Comparison of ENCODE assay signal across 25 cellular contexts in the genomic region with DNA sequence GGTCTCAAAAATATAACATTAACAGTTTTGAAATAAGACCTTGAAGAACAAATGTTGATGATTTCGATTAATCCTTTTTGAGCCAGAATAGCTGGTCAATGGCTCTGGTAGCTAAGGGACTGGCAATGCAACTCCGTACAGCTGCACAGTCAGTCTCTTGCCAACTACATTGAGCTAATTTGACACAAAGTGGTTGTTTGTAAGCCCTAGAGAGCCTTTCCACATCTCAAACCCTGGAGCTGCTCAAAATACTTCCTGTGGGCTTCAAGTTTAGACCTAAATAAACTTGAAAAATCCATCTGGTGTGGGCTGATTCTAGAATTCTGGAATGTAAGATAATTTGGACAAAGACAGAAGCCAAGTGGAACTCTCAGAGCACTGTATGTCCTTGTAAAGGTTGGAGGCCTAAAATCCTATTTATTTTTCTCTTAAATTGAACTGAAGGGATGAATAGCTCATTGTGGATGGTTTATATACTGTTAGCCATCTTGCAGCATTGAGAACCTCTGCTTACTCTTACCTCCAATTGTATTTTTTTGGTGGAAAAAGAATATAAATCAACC.
A peak's percentile ranks its signal among the peaks of the same experiment; 100 is the strongest.
DNase-seq lines count a peak whose midpoint lies in the region; ATAC-seq and TF ChIP-seq lines count a peak whose summit lies in the region.
"Had no signal": no experiment of that assay in that cellular context is flagged by ENCODE, and none has a peak within 500 bp of the region (broad histone marks: within the 10 kb centered on the region; RNA-seq: fewer than 3 reads in every experiment).

No MANE protein-coding gene starts in this region.

- no peaks in the 10 kb centered on the region for H3K79me1 ChIP-seq in mesendoderm (ENCODE audit: low read length)

- H4K8ac ChIP-seq in mesendoderm (ENCODE audit: low read depth, low read length), result no peak overlapping the region

- H3K27ac ChIP-seq in heart right ventricle (peak overlapping the region; percentile 4 to 67 (median 52)), mesendoderm (ENCODE audit: low read depth, low read length) (no peak overlapping the region)
- H3K27ac ChIP-seq: BLaER1 treated with 17β-estradiol and CSF1 and Interleukin-3, amounts not matched to agents 10 nM and 100 nM; prostate gland; SK-N-MC; spleen had no signal

- H3K9ac ChIP-seq in mesendoderm (ENCODE audit: low read length), result no peak overlapping the region
- H3K9ac ChIP-seq: BLaER1 treated with 17β-estradiol and CSF1 and Interleukin-3, amounts not matched to agents 10 nM and 100 nM had no signal

- peak; percentile 68 to 95 (median 91) for ATAC-seq in heart right ventricle

- no peak overlapping the region for H2BK15ac ChIP-seq in mesendoderm (replicated peaks; ENCODE audit: low read depth)

- H3K36me3 ChIP-seq in heart right ventricle (no peaks in the 10 kb centered on the region), mesendoderm (ENCODE audit: control insufficient read depth, insufficient read depth, low read length) (no peaks in the 10 kb centered on the region)
- H3K36me3 ChIP-seq: BLaER1 treated with 17β-estradiol and CSF1 and Interleukin-3, amounts not matched to agents 10 nM and 100 nM; Peyer's patch; prostate gland; spleen; uterus had no signal

- peaks cover 0 to 3% (median 0%) of the 10 kb centered on the region in 11 donors for H3K9me3 ChIP-seq in heart right ventricle
- H3K9me3 ChIP-seq: BLaER1 treated with 17β-estradiol and CSF1 and Interleukin-3, amounts not matched to agents 10 nM and 100 nM; Peyer's patch; prostate gland; spleen; uterus had no signal

- H3K27me3 ChIP-seq in heart right ventricle (no peaks in the 10 kb centered on the region), mesendoderm (ENCODE audit: insufficient read depth, low read length, poor library complexity) (no peaks in the 10 kb centered on the region)
- H3K27me3 ChIP-seq: BLaER1 treated with 17β-estradiol and CSF1 and Interleukin-3, amounts not matched to agents 10 nM and 100 nM; Peyer's patch; spleen; uterus had no signal

- no peak overlapping the region for H3K18ac ChIP-seq in mesendoderm (ENCODE audit: low read length)

- no peak overlapping the region for H3K23ac ChIP-seq in mesendoderm (ENCODE audit: low read length)

- H3K56ac ChIP-seq in mesendoderm (ENCODE audit: low read length), result no peak overlapping the region

- H3K4me2 ChIP-seq in mesendoderm (ENCODE audit: low read length), result no peak overlapping the region
- H3K4me2 ChIP-seq: BLaER1 treated with 17β-estradiol and CSF1 and Interleukin-3, amounts not matched to agents 10 nM and 100 nM had no signal

- peak; percentile 13 for DNase-seq in GM03348 (ENCODE audit: low spot score)
- peak; percentile 32 for DNase-seq in dermis blood vessel endothelial cell
- peak in 1 of 2 donors; percentile 61 for DNase-seq in heart right ventricle
- DNase-seq in pons (ENCODE audit: low spot score), result peak; percentile 34
- no peak for DNase-seq in mesendoderm
- DNase-seq in cerebellar nuclear complex (lab: John Stamatoyannopoulos, UW), result no peak
- no peak for DNase-seq in activated CD4-positive, alpha-beta T cell treated with anti-CD3 and anti-CD28 coated beads, Interleukin-2, amount 50 U/mL, for 1 hour
- no peak for DNase-seq in foreskin melanocyte
- DNase-seq: activated CD4-positive, CD25-positive, alpha-beta regulatory T cell; activated naive CD4-positive, alpha-beta T cell treated with anti-CD3 and anti-CD28 coated beads for 36 hours; activated T-cell treated with anti-CD3 and anti-CD28 coated beads, Interleukin-2, amount 50 U/mL, for 24 hours; HCEC 1CT; KG1; kidney glomerular epithelial cell; MV-4-11; NCI-H187; NCI-H345; NK-92 treated with Interleukin-12 subunit alpha and Interleukin-12 subunit beta, amount 100 ng/mL, for 24 hours; Peyer's patch; spleen; stimulated activated CD4-positive, alpha-beta T cell treated with anti-CD3 and anti-CD28 coated beads, Interleukin-4, amount 100 ng/mL, for 24 hours; uterus had no signal

- intact Hi-C loops in heart right ventricle (cut with DNase I), result loop anchor here in 2 of 10 donors (10.0 kb wide), 2 partner anchors 207 to 337 kb away; no protein-coding TSS in a partner anchor

- H4K5ac ChIP-seq in mesendoderm (ENCODE audit: low read length), result no peak overlapping the region

- TF ChIP-seq CTCF in heart right ventricle (IDR thresholded peaks at IDR 0.05), result no peak

- no peak overlapping the region for H3K4ac ChIP-seq in mesendoderm (ENCODE audit: low read depth, low read length)

- no peak overlapping the region for H2BK5ac ChIP-seq in mesendoderm (ENCODE audit: low read length)

- H3K4me3 ChIP-seq in heart right ventricle (no peak overlapping the region), mesendoderm (ENCODE audit: low read length) (no peak overlapping the region)
- H3K4me3 ChIP-seq: BLaER1 treated with 17β-estradiol and CSF1 and Interleukin-3, amounts not matched to agents 10 nM and 100 nM; Peyer's patch; prostate gland; SK-N-MC; spleen; uterus had no signal

- no peak overlapping the region for H2AK5ac ChIP-seq in mesendoderm (ENCODE audit: low read length)

- WGBS in heart right ventricle, 2 donors, result 42 to 56% methylated on average over 2 of the region's 2 CpGs
- WGBS in mesendoderm (ENCODE audit: extremely low coverage, insufficient coverage, low lambda C conversion rate), result no CpG with 5 or more reads among the region's 2 CpGs

- peaks cover 0 to 22% (median 8%) of the 10 kb centered on the region in 9 donors for H3K4me1 ChIP-seq in heart right ventricle
- no peaks in the 10 kb centered on the region for H3K4me1 ChIP-seq in mesendoderm (ENCODE audit: control insufficient read depth, low read depth, low read length)
- H3K4me1 ChIP-seq: BLaER1 treated with 17β-estradiol and CSF1 and Interleukin-3, amounts not matched to agents 10 nM and 100 nM; Peyer's patch; prostate gland; spleen; uterus had no signal

- no peaks in the 10 kb centered on the region for H3K79me2 ChIP-seq in mesendoderm (ENCODE audit: control insufficient read depth, insufficient read depth, low read length)

- H2BK120ac ChIP-seq in mesendoderm (ENCODE audit: low read depth, low read length), result no peak overlapping the region

Comparison
In these comparisons a context has a peak if more than half of its experiments do, and no peak if none do; other contexts are left out.
1. DNase-seq: peak in GM03348 (single experiment), dermis blood vessel endothelial cell (single experiment) and pons (single experiment); none in mesendoderm (single experiment), cerebellar nuclear complex (0 of 2), activated CD4-positive, alpha-beta T cell treated with anti-CD3 and anti-CD28 coated beads, Interleukin-2, amount 50 U/mL, for 1 hour (single experiment) and foreskin melanocyte (single experiment).